8 cellular contexts compared by ENCODE assay signal in the genomic region with DNA sequence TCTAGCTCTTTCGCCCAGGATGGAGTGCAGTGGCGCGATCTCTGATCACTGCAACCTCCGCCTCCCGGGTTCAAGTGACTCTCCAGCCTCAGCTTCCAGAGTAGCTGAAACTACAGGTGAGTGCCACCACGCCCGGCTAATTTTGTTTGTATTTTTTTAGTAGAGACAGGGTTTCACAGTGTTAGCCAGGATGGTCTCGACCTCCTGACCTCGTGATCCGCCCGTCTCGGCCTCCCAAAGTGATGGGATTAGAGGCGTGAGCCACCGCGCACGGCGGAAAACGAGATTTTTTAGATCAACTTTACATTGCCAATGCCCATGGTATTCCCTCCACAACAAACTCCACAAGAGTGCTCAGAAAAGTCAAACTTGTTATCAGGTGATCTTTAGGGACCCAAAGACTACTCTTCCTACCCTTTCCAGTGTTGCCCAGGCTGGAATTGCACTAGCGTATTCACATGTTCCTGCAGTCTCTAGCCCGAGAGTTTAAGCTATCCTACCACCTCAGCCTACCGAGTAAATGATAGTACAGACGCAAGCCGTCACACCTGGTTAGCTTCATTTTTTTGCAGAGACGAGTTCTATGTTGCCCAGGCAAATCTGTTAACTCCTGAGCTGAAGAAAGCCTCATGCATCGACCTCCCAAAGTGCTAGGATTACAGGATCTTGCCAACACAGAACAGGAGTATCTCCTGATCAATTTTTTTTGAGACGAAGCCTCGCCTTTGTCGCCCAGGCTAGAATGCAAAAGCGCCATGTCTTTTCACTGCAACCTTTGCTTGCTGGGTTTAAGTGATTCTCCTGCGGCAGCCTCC.
A peak's percentile ranks its signal among the peaks of the same experiment; 100 is the strongest.
DNase-seq lines count a peak whose midpoint lies in the region; ATAC-seq and TF ChIP-seq lines count a peak whose summit lies in the region.

No MANE protein-coding gene starts in this region.

- intact Hi-C loops in mammary epithelial cell (cut with micrococcal nuclease), result loop anchor here (1.0 to 5.0 kb wide), 10 partner anchors 11 to 172 kb away; a partner anchor contains a TSS

- H3K9me3 ChIP-seq in mammary epithelial cell (replicated peaks; ENCODE audit: insufficient read depth, low read length), result no peaks in the 10 kb centered on the region

- no peaks in the 10 kb centered on the region for H3K27me3 Mint-ChIP-seq in memory B cell

- peak overlapping the region; percentile 43 for H2AFZ ChIP-seq in mammary epithelial cell (ENCODE audit: low read depth, low read length)

- ATAC-seq in memory B cell (ENCODE audit: low read depth), result peak; percentile 18

- peaks cover 2% of the 10 kb centered on the region for H3K9me3 Mint-ChIP-seq in memory B cell

- CTCF ChIA-PET in mammary epithelial cell (lab: Charles Lee; ENCODE audit: low non-redundant PET), result interaction anchor here (0.7 kb wide), 1 partner anchor 35 kb away, joined by 3 read pairs; no protein-coding TSS in a partner anchor

- no TSS peak for BruUV-seq in mammary epithelial cell (replicated peaks; lab: Mats Ljungman, UMichigan)

- H3K4me1 ChIP-seq in mammary epithelial cell (ENCODE audit: insufficient read depth, low read length), result peaks cover 12% of the 10 kb centered on the region

- no peak for TF ChIP-seq CTCF in mammary epithelial cell (conservative IDR thresholded peaks at IDR 0.05 in 1 of 2, IDR thresholded peaks at IDR 0.05 in 1 of 2; ENCODE audit: extremely low read depth in 1 of 2, insufficient read depth in 1 of 2, low read depth in 1 of 2, low read length in 2 of 2)

- peaks cover 4% of the 10 kb centered on the region for H3K4me1 Mint-ChIP-seq in memory B cell

- dilution Hi-C loops in mammary epithelial cell (cut with HindIII; ENCODE audit: low sequenced_read_pairs), result no loop called here

- H3K27me3 ChIP-seq in mammary epithelial cell (ENCODE audit: insufficient read depth, low read length), result no peaks in the 10 kb centered on the region

- peak; percentile 76 for DNase-seq in NCI-H748 (lab: John Stamatoyannopoulos, UW; ENCODE audit: unreplicated experiment)
- DNase-seq in NCI-H748 treated with DMSO at 0.1 percent for 48 hours (lab: John Stamatoyannopoulos, UW), result no peak
- peak; percentile 68 for DNase-seq in NCI-H146 (lab: John Stamatoyannopoulos, UW)
- DNase-seq in mammary epithelial cell, result peak; percentile 54
- peak in 1 of 2 donors; percentile 39 for DNase-seq in memory B cell (ENCODE audit: low spot score in 2 of 2)
- no peak for DNase-seq in substantia nigra (lab: John Stamatoyannopoulos, UW)
- DNase-seq in NCI-H2107 (lab: John Stamatoyannopoulos, UW), result no peak
- no peak for DNase-seq in NCI-H2196 treated with DMSO at 0.1 percent for 48 hours (lab: John Stamatoyannopoulos, UW; ENCODE audit: unreplicated experiment)

- H3K4me3 Mint-ChIP-seq in memory B cell, result no peak overlapping the region

- H3K4me2 ChIP-seq in mammary epithelial cell (ENCODE audit: insufficient read depth, low read depth, low read length), result peak overlapping the region; percentile 85

- H3K36me3 Mint-ChIP-seq in memory B cell, result peaks cover 1% of the 10 kb centered on the region

- no peaks in the 10 kb centered on the region for H4K20me1 ChIP-seq in mammary epithelial cell (ENCODE audit: insufficient read depth, low read length)

- H3K27ac Mint-ChIP-seq in memory B cell, result no peak overlapping the region

- WGBS in mammary epithelial cell (ENCODE audit: low coverage, missing lambda C conversion rate), result 6% methylated on average over 22 of the region's 30 CpGs

- in situ Hi-C loops in mammary epithelial cell (cut with MboI; ENCODE audit: low sequenced_read_pairs in 2 of 2), result loop anchor here (5.0 to 25.0 kb wide), 2 partner anchors 57 to 922 kb away; a partner anchor contains a TSS

- peak overlapping the region; percentile 67 for H3K27ac ChIP-seq in mammary epithelial cell (ENCODE audit: insufficient read depth, low read depth, low read length)
- H3K27ac ChIP-seq in substantia nigra (ENCODE audit: low read depth, low read length, poor library complexity, severe bottlenecking), result no peak overlapping the region

- H3K36me3 ChIP-seq in mammary epithelial cell (ENCODE audit: insufficient read depth, low read length), result no peaks in the 10 kb centered on the region

- H3K79me2 ChIP-seq in mammary epithelial cell (ENCODE audit: insufficient read depth, low read length), result no peaks in the 10 kb centered on the region

- H3K4me3 ChIP-seq in mammary epithelial cell (replicated peaks in 1 of 3; ENCODE audit: insufficient read depth in 1 of 3, low read depth in 2 of 3, low read length in 3 of 3), result peak overlapping the region; percentile 44 to 51 (median 47)

- peak overlapping the region; percentile 68 for H3K9ac ChIP-seq in mammary epithelial cell (ENCODE audit: insufficient read depth, low read length)

Comparison
In these comparisons a context has a peak if more than half of its experiments do, and no peak if none do; other contexts are left out.
1. DNase-seq: peak in NCI-H748 (single experiment), NCI-H146 (single experiment) and mammary epithelial cell (single experiment); none in NCI-H748 treated with DMSO at 0.1 percent for 48 hours (single experiment), substantia nigra (0 of 49), NCI-H2107 (single experiment) and NCI-H2196 treated with DMSO at 0.1 percent for 48 hours (single experiment).